Comparison of ENCODE assay signal across 8 cellular contexts in the genomic region with DNA sequence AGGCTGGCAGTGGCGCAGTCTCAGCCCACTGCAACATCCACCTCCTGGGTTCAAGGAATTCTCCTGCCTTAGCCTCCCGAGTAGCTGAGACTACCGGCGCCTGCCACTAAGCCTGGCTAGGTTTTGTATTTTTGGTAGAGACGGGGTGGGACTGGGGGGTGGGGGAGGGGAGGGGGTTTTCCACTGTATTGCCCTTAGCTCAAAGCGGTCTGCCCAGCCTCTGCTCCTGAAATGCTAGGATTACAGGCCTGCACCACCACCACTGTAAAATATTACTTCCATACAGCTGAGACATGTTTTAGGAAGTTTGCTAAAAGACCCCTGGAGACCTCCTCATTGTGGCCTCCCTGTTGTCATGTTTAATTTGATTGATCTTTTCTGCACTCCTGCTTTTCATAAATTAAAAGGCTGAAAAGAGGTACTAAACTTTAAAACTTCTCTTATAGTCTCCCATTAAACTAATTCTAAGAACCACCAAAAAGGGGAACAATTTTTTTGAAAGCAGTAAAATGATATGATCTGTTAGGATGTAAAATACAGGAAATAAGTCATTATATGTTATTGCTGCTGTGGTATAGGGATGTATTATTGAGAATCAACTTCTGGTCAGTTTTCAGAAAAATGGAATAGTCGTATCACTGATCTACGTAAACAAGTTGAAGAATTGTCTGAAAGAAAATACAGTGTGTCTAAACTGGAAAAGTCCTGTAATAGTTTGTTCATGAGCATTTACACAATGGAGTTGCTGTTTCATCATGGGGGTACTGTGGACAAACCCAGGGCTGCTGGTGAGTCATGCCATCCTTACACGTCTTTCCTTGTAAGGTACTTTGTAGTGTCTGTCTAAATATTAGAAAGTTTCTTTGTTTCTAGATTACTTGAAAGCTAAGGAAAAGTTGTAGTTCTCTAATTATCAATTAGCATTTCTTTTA.
A peak's percentile ranks its signal among the peaks of the same experiment; 100 is the strongest.
DNase-seq lines count a peak whose midpoint lies in the region; ATAC-seq and TF ChIP-seq lines count a peak whose summit lies in the region.

No MANE protein-coding gene starts in this region.

- no peak for TF ChIP-seq CTCF in RWPE2 (IDR thresholded peaks at IDR 0.05; ENCODE audit: poor library complexity, severe bottlenecking)
- no peak for TF ChIP-seq CTCF in epithelial cell of proximal tubule (conservative IDR thresholded peaks at IDR 0.05; ENCODE audit: low read depth, low read length)
- no peak for TF ChIP-seq CTCF in BE2C (IDR thresholded peaks at IDR 0.05; ENCODE audit: low read depth, low read length)

- H3K36me3 ChIP-seq in RWPE2 (ENCODE audit: low read depth) (no peaks in the 10 kb centered on the region), BE2C (no peaks in the 10 kb centered on the region)

- DNase-seq in NCI-H2196 (lab: John Stamatoyannopoulos, UW; ENCODE audit: unreplicated experiment) (peak; percentile 21), NCI-H2196 treated with DMSO at 0.1 percent for 48 hours (lab: John Stamatoyannopoulos, UW; ENCODE audit: unreplicated experiment) (no peak), RWPE2 (ENCODE audit: low spot score) (no peak), epithelial cell of proximal tubule (ENCODE audit: low read depth) (peak; percentile 38), renal cortical epithelial cell (ENCODE audit: low read depth) (peak; percentile 84), BE2C (no peak), NCI-H345 (lab: John Stamatoyannopoulos, UW) (no peak), HuH-7.5 (ENCODE audit: low spot score) (no peak)

- peaks cover 12% of the 10 kb centered on the region for H3K4me1 ChIP-seq in RWPE2 (ENCODE audit: insufficient read depth, poor library complexity, severe bottlenecking)
- H3K4me1 ChIP-seq in BE2C: no peaks in the 10 kb centered on the region

- H3K9me3 ChIP-seq in RWPE2 (ENCODE audit: severe bottlenecking) (no peaks in the 10 kb centered on the region), BE2C (no peaks in the 10 kb centered on the region)

- no peak overlapping the region for H3K4me3 ChIP-seq in RWPE2 (ENCODE audit: severe bottlenecking)
- H3K4me3 ChIP-seq in epithelial cell of proximal tubule (ENCODE audit: low read depth, low read length): no peak overlapping the region
- H3K4me3 ChIP-seq in BE2C (ENCODE audit: low read depth, low read length): no peak overlapping the region

- H3K27me3 ChIP-seq in RWPE2 (ENCODE audit: insufficient read depth, poor library complexity, severe bottlenecking): no peaks in the 10 kb centered on the region
- no peaks in the 10 kb centered on the region for H3K27me3 ChIP-seq in BE2C

- ATAC-seq in RWPE2 (ENCODE audit: low read depth): 0 out of 3 replicates have a peak, but pooled peaks have one; percentile 22

- H3K27ac ChIP-seq in RWPE2 (ENCODE audit: poor library complexity, severe bottlenecking): peak overlapping the region; percentile 46

Comparison
In these comparisons a context has a peak if more than half of its experiments do, and no peak if none do; other contexts are left out.
1. DNase-seq: peak in NCI-H2196 (single experiment), epithelial cell of proximal tubule (single experiment) and renal cortical epithelial cell (single experiment); none in NCI-H2196 treated with DMSO at 0.1 percent for 48 hours (single experiment), RWPE2 (single experiment), BE2C (single experiment), NCI-H345 (single experiment) and HuH-7.5 (single experiment).